ENCODE assay signal across 11 cellular contexts in genomic region chr10:72228318-72228751, GRCh38. TPM values are rescaled to one million over a fixed set of nuclear protein-coding genes. Genes with fewer than 3 reads are reported as not detected.
A peak's percentile ranks its signal among the peaks of the same experiment; 100 is the strongest.
DNase-seq lines count a peak whose midpoint lies in the region; ATAC-seq and TF ChIP-seq lines count a peak whose summit lies in the region.
"Had no signal": no experiment of that assay in that cellular context is flagged by ENCODE, and none has a peak within 500 bp of the region (broad histone marks: within the 10 kb centered on the region; RNA-seq: fewer than 3 reads in every experiment).

No MANE protein-coding gene starts in this region.

- WGBS in endodermal cell (ENCODE audit: insufficient coverage in 1 of 2, insufficient read length in 1 of 2), 2 experiments, result 69 to 72% methylated on average over 2 of the region's 2 CpGs
- 95% methylated on average over 2 of the region's 2 CpGs for WGBS in thymus

- H3K27me3 ChIP-seq in endodermal cell (ENCODE audit: control insufficient read depth, insufficient read depth, low read length, poor library complexity, severe bottlenecking) (no peaks in the 10 kb centered on the region), thymus (ENCODE audit: control insufficient read depth, insufficient read depth) (no peaks in the 10 kb centered on the region)
- H3K27me3 ChIP-seq: testis had no signal

- POLR2A ChIA-PET in GM10248 (lab: Yijun Ruan, JAX), result interaction anchor here (0.6 to 1.3 kb wide), 3 partner anchors 12 to 45 kb away, joined by 4 to 8 read pairs (median 5); partner anchors contain the start of gene DDIT4

- no peaks in the 10 kb centered on the region for H3K9me3 Mint-ChIP-seq in activated naive CD4-positive, alpha-beta T cell treated with anti-CD3 and anti-CD28 coated beads for 36 hours
- H3K9me3 Mint-ChIP-seq in activated naive CD4-positive, alpha-beta T cell treated with anti-CD3 and anti-CD28 coated beads, Interleukin-2, amount 50 U/mL, for 72 hours, result no peaks in the 10 kb centered on the region
- H3K9me3 Mint-ChIP-seq in endodermal cell, result no peaks in the 10 kb centered on the region

- H3K27ac ChIP-seq in endodermal cell (ENCODE audit: low read depth, low read length) (peak overlapping the region; percentile 24), thymus (ENCODE audit: low read depth) (peak overlapping the region; percentile 15)

- H3K4me1 ChIP-seq in endodermal cell (ENCODE audit: control insufficient read depth, insufficient read depth, low read length) (peaks cover 13% of the 10 kb centered on the region), thymus (ENCODE audit: control insufficient read depth, insufficient read depth, low read length) (peaks cover 3% of the 10 kb centered on the region)

- H3K36me3 ChIP-seq in endodermal cell (ENCODE audit: control insufficient read depth, insufficient read depth, low read length) (peaks cover 38% of the 10 kb centered on the region), thymus (ENCODE audit: control insufficient read depth, insufficient read depth) (peaks cover 48% of the 10 kb centered on the region)

- H3K4me1 Mint-ChIP-seq in activated naive CD4-positive, alpha-beta T cell treated with anti-CD3 and anti-CD28 coated beads for 36 hours (ENCODE audit: low read depth), result peaks cover 49% of the 10 kb centered on the region
- H3K4me1 Mint-ChIP-seq in endodermal cell, result peaks cover 28% of the 10 kb centered on the region

- H3K27me3 Mint-ChIP-seq in activated naive CD4-positive, alpha-beta T cell treated with anti-CD3 and anti-CD28 coated beads for 36 hours (ENCODE audit: low read depth), result no peaks in the 10 kb centered on the region
- no peaks in the 10 kb centered on the region for H3K27me3 Mint-ChIP-seq in endodermal cell (ENCODE audit: insufficient read depth)

- H3K27ac Mint-ChIP-seq in activated naive CD4-positive, alpha-beta T cell treated with anti-CD3 and anti-CD28 coated beads for 36 hours, result peak overlapping the region; percentile 56
- peak overlapping the region in 1 of 2 donors; percentile 56 for H3K27ac Mint-ChIP-seq in activated naive CD4-positive, alpha-beta T cell treated with anti-CD3 and anti-CD28 coated beads, Interleukin-2, amount 50 U/mL, for 72 hours
- H3K27ac Mint-ChIP-seq in endodermal cell, result no peak overlapping the region

- CTCF ChIA-PET in activated naive CD4-positive, alpha-beta T cell treated with anti-CD3 and anti-CD28 coated beads for 36 hours (lab: Charles Lee), result interaction anchor here (0.6 to 1.8 kb wide), 9 partner anchors 10 to 274 kb away, joined by 3 to 9 read pairs (median 4); partner anchors contain the start of gene DDIT4
- CTCF ChIA-PET in GM10248 (lab: Yijun Ruan, JAX), result interaction anchor here (0.9 to 2.4 kb wide), 3 partner anchors 10 to 109 kb away, joined by 3 to 6 read pairs (median 3); no protein-coding TSS in a partner anchor

- peak overlapping the region; percentile 8 for H3K4me3 ChIP-seq in endodermal cell (ENCODE audit: low read length)
- no peak overlapping the region for H3K4me3 ChIP-seq in thymus (ENCODE audit: low read length)
- H3K4me3 ChIP-seq: testis had no signal

- H3K9ac ChIP-seq in endodermal cell (ENCODE audit: extremely low read depth, low read length, poor library complexity, severe bottlenecking), result no peak overlapping the region

- peaks cover 32% of the 10 kb centered on the region for H3K36me3 Mint-ChIP-seq in activated naive CD4-positive, alpha-beta T cell treated with anti-CD3 and anti-CD28 coated beads for 36 hours (ENCODE audit: low read depth)
- peaks cover 5 to 48% of the 10 kb centered on the region in 2 donors for H3K36me3 Mint-ChIP-seq in activated naive CD4-positive, alpha-beta T cell treated with anti-CD3 and anti-CD28 coated beads, Interleukin-2, amount 50 U/mL, for 72 hours
- H3K36me3 Mint-ChIP-seq in endodermal cell (ENCODE audit: low read depth), result peaks cover 27% of the 10 kb centered on the region

- intact Hi-C loops in activated naive CD4-positive, alpha-beta T cell treated with anti-CD3 and anti-CD28 coated beads for 36 hours (cut with micrococcal nuclease), result no loop called here

- TF ChIP-seq CTCF in endodermal cell (conservative IDR thresholded peaks at IDR 0.05) (no peak), GM10248 (IDR thresholded peaks at IDR 0.05; ENCODE audit: control extremely low read depth, extremely low read depth, low read depth, missing control alignments) (no peak)

- ATAC-seq in activated naive CD4-positive, alpha-beta T cell treated with anti-CD3 and anti-CD28 coated beads, Interleukin-2, amount 50 U/mL, for 72 hours, result no peak
- ATAC-seq in HG03159 (IDR thresholded peaks at IDR 0.05; ENCODE audit: unreplicated experiment), result no peak
- ATAC-seq: activated CD4-positive, CD25-positive, alpha-beta regulatory T cell treated with anti-CD3 and anti-CD28 coated beads, Interleukin-2, amount 50 U/mL, for 24 hours had no signal

- no peak overlapping the region for H3K4me3 Mint-ChIP-seq in activated naive CD4-positive, alpha-beta T cell treated with anti-CD3 and anti-CD28 coated beads for 36 hours
- no peak overlapping the region for H3K4me3 Mint-ChIP-seq in endodermal cell

- no peak for DNase-seq in activated naive CD4-positive, alpha-beta T cell treated with anti-CD3 and anti-CD28 coated beads for 36 hours
- DNase-seq in activated naive CD4-positive, alpha-beta T cell treated with anti-CD3 and anti-CD28 coated beads, Interleukin-2, amount 50 U/mL, for 72 hours (ENCODE audit: low spot score in 2 of 2), result no peak
- DNase-seq in NCI-H2227 (lab: John Stamatoyannopoulos, UW; ENCODE audit: unreplicated experiment) (peak; percentile 80), endodermal cell (no peak), DMS114 treated with DMSO at 0.1 percent for 48 hours (lab: John Stamatoyannopoulos, UW; ENCODE audit: unreplicated experiment) (no peak), GM10248 (ENCODE audit: extremely low spot score) (no peak)
- DNase-seq: MV-4-11, testis had no signal

- no peaks in the 10 kb centered on the region for H3K9me3 ChIP-seq in endodermal cell (ENCODE audit: control insufficient read depth, low read length)
- H3K9me3 ChIP-seq in thymus (ENCODE audit: control insufficient read depth), result no peaks in the 10 kb centered on the region
- H3K9me3 ChIP-seq: testis had no signal

RNA-seq across cellular contexts. Expression of gene ASCC1, which starts 12.3 kb away (rescaled TPM):
- total RNA-seq in activated naive CD4-positive, alpha-beta T cell treated with anti-CD3 and anti-CD28 coated beads for 36 hours, result 10 to 100 TPM; 61.6 to 68.5 TPM
- 10 to 100 TPM; 65.5 to 87.6 TPM for total RNA-seq in activated naive CD4-positive, alpha-beta T cell treated with anti-CD3 and anti-CD28 coated beads, Interleukin-2, amount 50 U/mL, for 72 hours
- total RNA-seq in endodermal cell, result 10 to 100 TPM; 29.2 to 34.0 TPM
- 38.9 TPM for polyA plus RNA-seq in endodermal cell (2013, experiment 1 of 2)
- polyA plus RNA-seq in endodermal cell (2013, experiment 2 of 2), result 35.4 TPM
- polyA plus RNA-seq in thymus, result 29.7 TPM

RNA-seq across cellular contexts. Expression of gene ANAPC16, which starts 12.5 kb away (rescaled TPM):
- total RNA-seq in activated naive CD4-positive, alpha-beta T cell treated with anti-CD3 and anti-CD28 coated beads for 36 hours, result 100 to 1,000 TPM; 127 to 128 TPM
- 100 to 1,000 TPM in 1 of 2 donors, 10 to 100 TPM in 1; 88.2 to 107 TPM for total RNA-seq in activated naive CD4-positive, alpha-beta T cell treated with anti-CD3 and anti-CD28 coated beads, Interleukin-2, amount 50 U/mL, for 72 hours
- total RNA-seq in endodermal cell, result 10 to 100 TPM; 57.4 to 68.4 TPM
- 65.8 TPM for polyA plus RNA-seq in endodermal cell (2013, experiment 1 of 2)
- 69.7 TPM for polyA plus RNA-seq in endodermal cell (2013, experiment 2 of 2)
- 349 TPM for polyA plus RNA-seq in thymus

RNA-seq across cellular contexts. Expression of gene DDIT4, which starts 45.4 kb away (rescaled TPM):
- total RNA-seq in activated naive CD4-positive, alpha-beta T cell treated with anti-CD3 and anti-CD28 coated beads for 36 hours, result 100 to 1,000 TPM; 684 to 689 TPM
- 1,000 to 10,000 TPM; 1,025 to 1,076 TPM for total RNA-seq in activated naive CD4-positive, alpha-beta T cell treated with anti-CD3 and anti-CD28 coated beads, Interleukin-2, amount 50 U/mL, for 72 hours
- total RNA-seq in endodermal cell, result 10 to 100 TPM; 20.5 to 30.2 TPM
- 178 TPM for polyA plus RNA-seq in endodermal cell (2013, experiment 1 of 2)
- 119 TPM for polyA plus RNA-seq in endodermal cell (2013, experiment 2 of 2)
- polyA plus RNA-seq in thymus, result 628 TPM

Comparison
In these comparisons a context has a peak if more than half of its experiments do, and no peak if none do; other contexts are left out.
1. RNA of gene DDIT4, which starts 45.4 kb away (total RNA-seq): 1,025 to 1,076 TPM in activated naive CD4-positive, alpha-beta T cell treated with anti-CD3 and anti-CD28 coated beads, Interleukin-2, amount 50 U/mL, for 72 hours and 684 to 689 TPM in activated naive CD4-positive, alpha-beta T cell treated with anti-CD3 and anti-CD28 coated beads for 36 hours; 20.5 to 30.2 TPM in endodermal cell; every median in the first group is over 10 times any median in the second.